13 cellular contexts compared by ENCODE assay signal in genomic region chr1:232378266-232379041, GRCh38.
DNase-seq lines count a peak whose midpoint lies in the region; ATAC-seq and TF ChIP-seq lines count a peak whose summit lies in the region.
"Had no signal": no experiment of that assay in that cellular context is flagged by ENCODE, and none has a peak within 500 bp of the region (broad histone marks: within the 10 kb centered on the region; RNA-seq: fewer than 3 reads in every experiment).

No MANE protein-coding gene starts in this region.

- no peak overlapping the region for H2BK15ac ChIP-seq in neuronal stem cell (ENCODE audit: low read length)

- TF ChIP-seq CTCF in HEK293 (tag by site-specific recombination; IDR thresholded peaks at IDR 0.05) (no peak), epithelial cell of esophagus (IDR thresholded peaks at IDR 0.05; ENCODE audit: insufficient read depth, low read depth, low read length, missing control alignments) (peak; percentile 3), GM10248 (IDR thresholded peaks at IDR 0.05; ENCODE audit: control extremely low read depth, extremely low read depth, low read depth, missing control alignments) (no peak)

- DNase-seq in NCI-H2171 treated with DMSO at 0.1 percent for 48 hours (lab: John Stamatoyannopoulos, UW) (peak; percentile 53), epithelial cell of esophagus (ENCODE audit: low read depth) (no peak), neuronal stem cell (ENCODE audit: low spot score) (no peak), Kasumi-1 (lab: John Stamatoyannopoulos, UW) (no peak), GM10248 (ENCODE audit: extremely low spot score) (no peak), midbrain (lab: John Stamatoyannopoulos, UW) (no peak)
- DNase-seq: activated CD4-positive, alpha-beta T cell treated with anti-CD3 and anti-CD28 coated beads for 48 hours; activated T-cell treated with anti-CD3 and anti-CD28 coated beads, Interleukin-2, amount 50 U/mL, for 24 hours; AML-193; amniotic stem cell; stimulated activated CD4-positive, alpha-beta T cell treated with anti-CD3 and anti-CD28 coated beads, Interleukin-4, amount 100 ng/mL, for 24 hours had no signal

- no peaks in the 10 kb centered on the region for H3K9me3 ChIP-seq in HEK293 (ENCODE audit: control insufficient read depth, insufficient read depth, low read depth, low read length)
- H3K9me3 ChIP-seq in neuronal stem cell (replicated peaks in 1 of 2; ENCODE audit: control insufficient read depth in 2 of 2, insufficient read depth in 1 of 2, low read depth in 1 of 2, low read length in 2 of 2) = peaks cover 2 to 5% of the 10 kb centered on the region in 2 donors

- POLR2A ChIA-PET in HEK293 (lab: Yijun Ruan, JAX) = no interaction called here
- POLR2A ChIA-PET in GM10248 (lab: Yijun Ruan, JAX) = no interaction called here

- no peak overlapping the region for H2BK12ac ChIP-seq in neuronal stem cell (ENCODE audit: low read length)

- H3K4me2 ChIP-seq in neuronal stem cell (ENCODE audit: insufficient read depth, low read length, poor library complexity, severe bottlenecking) = no peak overlapping the region

- no peak overlapping the region for H3K23ac ChIP-seq in neuronal stem cell (ENCODE audit: low read depth, low read length, poor library complexity)

- no peak overlapping the region for H3K9ac ChIP-seq in neuronal stem cell (ENCODE audit: low read depth, low read length, poor library complexity)

- no peak overlapping the region for H3K4ac ChIP-seq in neuronal stem cell (ENCODE audit: low read length)

- H4K8ac ChIP-seq in neuronal stem cell (ENCODE audit: low read depth, low read length) = no peak overlapping the region

- no peak overlapping the region for H3K27ac ChIP-seq in HEK293 (ENCODE audit: extremely low read depth, low read depth, low read length)
- H3K27ac ChIP-seq in neuronal stem cell (replicated peaks; ENCODE audit: low read length) = no peak overlapping the region

- H3K27me3 ChIP-seq in neuronal stem cell (ENCODE audit: control insufficient read depth in 3 of 3, insufficient read depth in 3 of 3, low read depth in 1 of 3, low read length in 3 of 3) = no peaks in the 10 kb centered on the region

- H3K36me3 ChIP-seq in HEK293 (ENCODE audit: control insufficient read depth in 2 of 2, insufficient read depth in 1 of 2, low read length in 2 of 2) (no peaks in the 10 kb centered on the region), neuronal stem cell (replicated peaks in 1 of 2; ENCODE audit: control insufficient read depth in 2 of 2, insufficient read depth in 2 of 2, low read length in 2 of 2) (no peaks in the 10 kb centered on the region)

- H3K18ac ChIP-seq in neuronal stem cell (ENCODE audit: low read length) = peak overlapping the region; percentile 1

- H4K91ac ChIP-seq in neuronal stem cell (ENCODE audit: low read depth, low read length, poor library complexity) = no peak overlapping the region

- no peak overlapping the region for H2BK5ac ChIP-seq in neuronal stem cell (ENCODE audit: low read length)

- H3K4me3 ChIP-seq in HEK293 (ENCODE audit: low read depth, low read length) (no peak overlapping the region), epithelial cell of esophagus (ENCODE audit: low read length) (no peak overlapping the region), neuronal stem cell (ENCODE audit: low read length in 2 of 2) (peak overlapping the region in 1 of 2 donors; percentile 28)

- H3K79me1 ChIP-seq in neuronal stem cell (ENCODE audit: low read depth, low read length) = no peaks in the 10 kb centered on the region

- H2BK120ac ChIP-seq in neuronal stem cell (ENCODE audit: low read depth, low read length) = no peak overlapping the region

- no peak overlapping the region for H3K14ac ChIP-seq in neuronal stem cell (ENCODE audit: low read length)

- no peak for ATAC-seq in HG03520 (IDR thresholded peaks at IDR 0.05; ENCODE audit: unreplicated experiment)

- WGBS in neuronal stem cell (ENCODE audit: extremely low coverage in 2 of 2, insufficient read length in 2 of 2, insufficient replicate concordance in 1 of 2), 2 donors = no CpG with 5 or more reads among the region's 13 CpGs

- peak overlapping the region; percentile 68 for H2AFZ ChIP-seq in neuronal stem cell (ENCODE audit: low read length)

- CTCF ChIA-PET in HEK293 (lab: Yijun Ruan, JAX) = interaction anchor here (0.6 kb wide), 2 partner anchors 126 to 380 kb away, joined by 3 to 6 read pairs; no protein-coding TSS in a partner anchor
- CTCF ChIA-PET in GM10248 (lab: Yijun Ruan, JAX) = no interaction called here

- no peak overlapping the region for H2AK5ac ChIP-seq in neuronal stem cell (ENCODE audit: low read depth, low read length)

- H3K4me1 ChIP-seq in HEK293 (ENCODE audit: control insufficient read depth, insufficient read depth, low read length) (0 out of 2 replicates have a peak, but pooled peaks cover 3% of the 10 kb centered on the region), neuronal stem cell (ENCODE audit: control insufficient read depth in 2 of 2, insufficient read depth in 1 of 2, low read depth in 1 of 2, low read length in 2 of 2) (peaks cover 0 to 5% of the 10 kb centered on the region in 2 donors)

TF ChIP-seq in HEK293, 187 proteins besides CTCF, POLR2A, EP300 and RAD21:
- TF ChIP-seq ZIC2 (tag by site-specific recombination; IDR thresholded peaks at IDR 0.05) = peak; percentile 74
- TF ChIP-seq ZNF645 (tag by site-specific recombination; IDR thresholded peaks at IDR 0.05) = no peak
TF ChIP-seq in HEK293: peak in this region for 1.
